Comparison of ENCODE assay signal across 11 cellular contexts in genomic region chr1:108503062-108503740, GRCh38. TPM values are rescaled to one million over a fixed set of nuclear protein-coding genes. Genes with fewer than 3 reads are reported as not detected.
A peak's percentile ranks its signal among the peaks of the same experiment; 100 is the strongest.
DNase-seq lines count a peak whose midpoint lies in the region; FAIRE-seq and TF ChIP-seq lines count a peak whose summit lies in the region.
"Had no signal": no experiment of that assay in that cellular context is flagged by ENCODE, and none has a peak within 500 bp of the region (broad histone marks: within the 10 kb centered on the region; RNA-seq: fewer than 3 reads in every experiment).

No MANE protein-coding gene starts in this region.

- DNase-seq in AG09319 (ENCODE audit: extremely low read depth, low read depth) (peak; percentile 29), HTR-8/SVneo (ENCODE audit: insufficient read length, low spot score) (peak; percentile 21), astrocyte of the spinal cord (ENCODE audit: low read depth, low spot score) (peak; percentile 46), kidney tubule cell (ENCODE audit: low spot score) (peak; percentile 80), activated gamma-delta T cell treated with Interleukin-2 at 50 U/mL for 16 hours (no peak), GM12892 (ENCODE audit: insufficient read length) (no peak)
- no peak for DNase-seq in activated CD4-positive, CD25-positive, alpha-beta regulatory T cell (lab: John Stamatoyannopoulos, UW)
- DNase-seq in stimulated activated CD4-positive, alpha-beta T cell treated with anti-CD3 and anti-CD28 coated beads, Interleukin-15, amount 100 ng/mL, for 24 hours = no peak
- DNase-seq: activated naive CD4-positive, alpha-beta T cell treated with anti-CD3 and anti-CD28 coated beads, Interleukin-2, amount 10 ng/mL, durations not matched to agents 7 days and 5 days had no signal

- no peak for TF ChIP-seq POLR2A in GM12892 (IDR thresholded peaks at IDR 0.05; ENCODE audit: low read depth, low read length)

- no peak for TF ChIP-seq CTCF in AG09319 (IDR thresholded peaks at IDR 0.05; ENCODE audit: low read depth, low read length)
- no peak for TF ChIP-seq CTCF in astrocyte of the spinal cord (IDR thresholded peaks at IDR 0.05; ENCODE audit: low read depth, low read length)

- H3K4me3 ChIP-seq in astrocyte of the spinal cord (ENCODE audit: low read depth, low read length) = no peak overlapping the region

- in situ Hi-C loops in astrocyte of the spinal cord (cut with HindIII; ENCODE audit: low sequenced_read_pairs) = no loop called here

- FAIRE-seq in HTR-8/SVneo (lab: Jason Lieb, UNC) (no peak), GM12892 (lab: Jason Lieb, UNC) (no peak)
- FAIRE-seq: D721Med, endothelial cell of umbilical vein had no signal

RNA-seq across cellular contexts. Expression of gene NBPF6, which starts 53.1 kb away (rescaled TPM):
- not detected for polyA plus RNA-seq in GM12892 (2012; ENCODE audit: missing spikeins)
- polyA plus RNA-seq: endothelial cell of umbilical vein had no signal

RNA-seq across cellular contexts. Expression of gene EEIG2, which starts 56.7 kb away (rescaled TPM):
- 7.6 TPM for polyA plus RNA-seq in GM12892 (2012; ENCODE audit: missing spikeins)

Comparison
In these comparisons a context has a peak if more than half of its experiments do, and no peak if none do; other contexts are left out.
1. DNase-seq: peak in AG09319 (single experiment), HTR-8/SVneo (single experiment), astrocyte of the spinal cord (single experiment) and kidney tubule cell (single experiment); none in activated CD4-positive, CD25-positive, alpha-beta regulatory T cell (0 of 4), activated gamma-delta T cell treated with Interleukin-2 at 50 U/mL for 16 hours (single experiment), GM12892 (single experiment) and stimulated activated CD4-positive, alpha-beta T cell treated with anti-CD3 and anti-CD28 coated beads, Interleukin-15, amount 100 ng/mL, for 24 hours (single experiment).